In genomic region chr20:8126979-8127378, GRCh38 we compare ENCODE assay signal across 17 cellular contexts.
"Had no signal": no experiment of that assay in that cellular context is flagged by ENCODE, and none has a peak within 500 bp of the region (broad histone marks: within the 10 kb centered on the region; RNA-seq: fewer than 3 reads in every experiment).

No MANE protein-coding gene starts in this region.

- H3K36me3 ChIP-seq: esophagus squamous epithelium, gastroesophageal sphincter, neutrophil, right atrium auricular region, tibial artery, upper lobe of right lung, vagina had no signal

- H3K27ac ChIP-seq: esophagus squamous epithelium, neutrophil, right atrium auricular region, tibial artery, upper lobe of right lung, vagina had no signal

- H3K36me3 Mint-ChIP-seq: naive thymus-derived CD4-positive, alpha-beta T cell had no signal

- H3K4me1 ChIP-seq: right atrium auricular region had no signal

- H3K9me3 Mint-ChIP-seq: effector memory CD8-positive, alpha-beta T cell; nephron progenitor cell had no signal

- H3K27ac Mint-ChIP-seq: effector memory CD8-positive, alpha-beta T cell; naive thymus-derived CD4-positive, alpha-beta T cell; nephron progenitor cell had no signal

- DNase-seq: effector memory CD8-positive, alpha-beta T cell; esophagus squamous epithelium; glutamatergic neuron; islet precursor cell; mammary epithelial cell; naive thymus-derived CD4-positive, alpha-beta T cell; nephron progenitor cell; small intestine; stimulated activated CD4-positive, alpha-beta T cell treated with anti-CD3 and anti-CD28 coated beads, Interleukin-2, amount 100 ng/mL, for 48 hours; stimulated activated naive CD4-positive, alpha-beta T cell treated with Interleukin-2 at 50 U/mL for 16 hours; tibial artery; upper lobe of right lung had no signal

- ATAC-seq: effector memory CD8-positive, alpha-beta T cell; gastroesophageal sphincter; left lobe of liver; naive thymus-derived CD4-positive, alpha-beta T cell; upper lobe of right lung had no signal

- H3K9me3 ChIP-seq: esophagus squamous epithelium, gastroesophageal sphincter, neutrophil, right atrium auricular region, tibial artery, upper lobe of right lung, vagina had no signal

- H3K27me3 ChIP-seq: gastroesophageal sphincter, right atrium auricular region, tibial artery, vagina had no signal

- H3K4me3 Mint-ChIP-seq: effector memory CD8-positive, alpha-beta T cell; naive thymus-derived CD4-positive, alpha-beta T cell; nephron progenitor cell had no signal

- H3K4me3 ChIP-seq: esophagus squamous epithelium, gastroesophageal sphincter, right atrium auricular region, tibial artery, upper lobe of right lung, vagina had no signal
